Comparison of ENCODE assay signal across 1 cellular context in the genomic region with DNA sequence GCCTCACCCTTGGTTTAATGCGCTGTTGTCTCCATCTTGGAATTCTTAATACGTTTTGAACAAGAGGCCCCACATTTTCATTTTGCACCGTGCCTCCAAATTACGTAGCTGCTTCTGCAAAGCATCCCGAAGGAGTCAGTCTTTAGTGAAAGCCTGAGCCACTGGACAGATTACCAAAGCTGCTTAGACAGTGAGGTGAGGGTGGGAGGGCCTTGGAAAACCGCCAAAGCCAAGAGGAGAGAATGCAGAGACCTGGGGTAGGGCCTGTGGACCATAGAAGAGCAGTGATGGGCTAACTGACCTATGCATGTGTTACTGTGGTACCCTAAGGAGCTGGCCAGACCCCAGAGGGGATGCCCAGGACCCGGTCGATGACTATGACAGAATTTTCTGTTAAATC.
TF ChIP-seq lines count a peak whose summit lies in the region.

No MANE protein-coding gene starts in this region.

TF ChIP-seq in H1, 55 proteins besides CTCF, POLR2A, EP300 and RAD21:
- no peak for TF ChIP-seq CBX5 (IDR thresholded peaks at IDR 0.05; ENCODE audit: low read depth, low read length)
- no peak for TF ChIP-seq BACH1 (IDR thresholded peaks at IDR 0.05; ENCODE audit: low read length)
- no peak for TF ChIP-seq RNF2 (IDR thresholded peaks at IDR 0.05; ENCODE audit: borderline replicate concordance, low read depth, low read length, missing control alignments, poor library complexity, severe bottlenecking)
- TF ChIP-seq RBBP5 (IDR thresholded peaks at IDR 0.05; ENCODE audit: borderline replicate concordance, low read depth, low read length), result no peak
- no peak for TF ChIP-seq ASH2L (IDR thresholded peaks at IDR 0.05; ENCODE audit: low read length)
- no peak for TF ChIP-seq SP1 (IDR thresholded peaks at IDR 0.05; ENCODE audit: low read depth, low read length)
- no peak for TF ChIP-seq FOSL1 (IDR thresholded peaks at IDR 0.05; ENCODE audit: insufficient read depth, low read depth, low read length)
- no peak for TF ChIP-seq TEAD4 (IDR thresholded peaks at IDR 0.05; ENCODE audit: low read depth, low read length)
- no peak for TF ChIP-seq SUZ12 (IDR thresholded peaks at IDR 0.05; ENCODE audit: low read length)
- no peak for TF ChIP-seq JUND (IDR thresholded peaks at IDR 0.05; ENCODE audit: low read length)
- TF ChIP-seq CBX8 (IDR thresholded peaks at IDR 0.05; ENCODE audit: borderline replicate concordance, low read depth, low read length), result no peak
- no peak for TF ChIP-seq SIRT6 (IDR thresholded peaks at IDR 0.05; ENCODE audit: low read length)
- no peak for TF ChIP-seq TCF12 (IDR thresholded peaks at IDR 0.05; ENCODE audit: low read depth, low read length)
TF ChIP-seq in H1: peak in this region for 0.
